17 cellular contexts compared by ENCODE assay signal in genomic region chr11:129911298-129911697, GRCh38. TPM values are rescaled to one million over a fixed set of nuclear protein-coding genes. Genes with fewer than 3 reads are reported as not detected.
DNase-seq lines count a peak whose midpoint lies in the region; ATAC-seq and TF ChIP-seq lines count a peak whose summit lies in the region.
"Had no signal": no experiment of that assay in that cellular context is flagged by ENCODE, and none has a peak within 500 bp of the region (broad histone marks: within the 10 kb centered on the region; RNA-seq: fewer than 3 reads in every experiment).

No MANE protein-coding gene starts in this region.

- H2BK12ac ChIP-seq in mesenchymal stem cell (ENCODE audit: low read length in 2 of 2), result no peak overlapping the region

- H3K4me1 ChIP-seq in Loucy (ENCODE audit: insufficient read depth, low read length, poor library complexity, severe bottlenecking) (peaks cover 8% of the 10 kb centered on the region), mesenchymal stem cell (ENCODE audit: control insufficient read depth, insufficient read depth, low read depth, low read length) (peaks cover 3% of the 10 kb centered on the region)
- H3K4me1 ChIP-seq: A549 had no signal

- no peaks in the 10 kb centered on the region for H4K20me1 ChIP-seq in Loucy (ENCODE audit: insufficient read depth, low read length, poor library complexity, severe bottlenecking)

- H3K27me3 ChIP-seq in Loucy (ENCODE audit: insufficient read depth, low read length, poor library complexity, severe bottlenecking), result no peaks in the 10 kb centered on the region
- H3K27me3 ChIP-seq in mesenchymal stem cell (ENCODE audit: control insufficient read depth in 1 of 2, insufficient read depth in 1 of 2, low read length in 2 of 2), result no peaks in the 10 kb centered on the region
- H3K27me3 ChIP-seq: neutrophil had no signal

- H3K4me3 Mint-ChIP-seq in activated CD4-positive, alpha-beta T cell treated with anti-CD3 and anti-CD28 coated beads for 36 hours, result no peak overlapping the region

- H3K4me3 ChIP-seq in Loucy (ENCODE audit: low read length, poor library complexity, severe bottlenecking) (no peak overlapping the region), mesenchymal stem cell (ENCODE audit: insufficient read depth in 1 of 2, low read depth in 1 of 2, low read length in 2 of 2) (no peak overlapping the region)
- H3K4me3 ChIP-seq: A549 had no signal

- H3K14ac ChIP-seq in mesenchymal stem cell (ENCODE audit: low read length in 2 of 2), result no peak overlapping the region

- WGBS in mesenchymal stem cell, result 37% methylated on average over 3 of the region's 3 CpGs

- no peaks in the 10 kb centered on the region for H3K79me2 ChIP-seq in Loucy (ENCODE audit: insufficient read depth, low read length)

- H3K4me2 ChIP-seq in Loucy (ENCODE audit: low read depth, low read length, poor library complexity, severe bottlenecking) (peak overlapping the region; percentile 41), mesenchymal stem cell (ENCODE audit: low read length, poor library complexity, severe bottlenecking) (no peak overlapping the region)
- H3K4me2 ChIP-seq: A549 had no signal

- no peaks in the 10 kb centered on the region for H3K27me3 Mint-ChIP-seq in activated CD4-positive, alpha-beta T cell treated with anti-CD3 and anti-CD28 coated beads for 36 hours

- H3K4ac ChIP-seq in mesenchymal stem cell (ENCODE audit: low read depth in 1 of 2, low read length in 2 of 2), result no peak overlapping the region

- H3K9me2 ChIP-seq in Loucy (replicated peaks; ENCODE audit: low read depth, low read length), result no peaks in the 10 kb centered on the region

- H3K9me3 Mint-ChIP-seq in activated CD4-positive, alpha-beta T cell treated with anti-CD3 and anti-CD28 coated beads for 36 hours (ENCODE audit: low read depth), result no peaks in the 10 kb centered on the region

- H2AFZ ChIP-seq in Loucy (ENCODE audit: low read length) (no peak overlapping the region; the same call in 1 of the 2 replicates), mesenchymal stem cell (ENCODE audit: low read depth, low read length) (no peak overlapping the region)

- no peak overlapping the region for H3K27ac ChIP-seq in mesenchymal stem cell (ENCODE audit: low read length, poor library complexity, severe bottlenecking)
- H3K27ac ChIP-seq: A549, neutrophil had no signal

- H3K18ac ChIP-seq in mesenchymal stem cell (ENCODE audit: low read depth in 1 of 2, low read length in 2 of 2), result no peak overlapping the region

- DNase-seq in activated CD4-positive, alpha-beta T cell treated with anti-CD3 and anti-CD28 coated beads for 36 hours, result no peak
- DNase-seq in activated CD4-positive, alpha-beta T cell treated with anti-CD3 and anti-CD28 coated beads, Interleukin-2, amount 50 U/mL, for 1 hour, result no peak
- DNase-seq in amniotic epithelial cell (ENCODE audit: low read depth) (peak; percentile 15), mesenchymal stem cell (peak; percentile 59)
- DNase-seq in activated CD4-positive, CD25-positive, alpha-beta regulatory T cell (lab: John Stamatoyannopoulos, UW), result no peak
- DNase-seq: activated CD4-positive, alpha-beta T cell treated with anti-CD3 and anti-CD28 coated beads for 4 hours; activated effector memory CD4-positive, alpha-beta T cell treated with Interleukin-2 at 50 U/mL for 16 hours; Caco-2; NCI-H1417; NCI-H510A; stimulated activated CD4-positive, alpha-beta T cell treated with anti-CD3 and anti-CD28 coated beads, Interleukin-4, amount 100 ng/mL, for 24 hours had no signal

- H3K36me3 ChIP-seq in Loucy (ENCODE audit: insufficient read depth, low read length) (peaks cover 23% of the 10 kb centered on the region; the same call in 1 of the 2 replicates), mesenchymal stem cell (ENCODE audit: control insufficient read depth in 1 of 2, insufficient read depth in 2 of 2, low read depth in 1 of 2, low read length in 2 of 2) (peaks cover 36 to 64% of the 10 kb centered on the region in 2 experiments)

- no peaks in the 10 kb centered on the region for H3K79me1 ChIP-seq in mesenchymal stem cell (replicated peaks; ENCODE audit: low read length, poor library complexity, severe bottlenecking)

- no peaks in the 10 kb centered on the region for H3F3A ChIP-seq in Loucy (ENCODE audit: low read depth)

- POLR2A ChIA-PET in activated CD4-positive, alpha-beta T cell treated with anti-CD3 and anti-CD28 coated beads for 36 hours (lab: Charles Lee), result no interaction called here

- no peak overlapping the region for H2AK5ac ChIP-seq in mesenchymal stem cell (ENCODE audit: low read length, severe bottlenecking)

- H3K9me3 ChIP-seq in Loucy (ENCODE audit: insufficient read depth, low read depth, low read length) (no peaks in the 10 kb centered on the region), mesenchymal stem cell (ENCODE audit: control insufficient read depth, low read length) (no peaks in the 10 kb centered on the region)
- H3K9me3 ChIP-seq: A549, Caco-2, neutrophil had no signal

- intact Hi-C loops in activated CD4-positive, alpha-beta T cell treated with anti-CD3 and anti-CD28 coated beads for 36 hours (cut with DNase I, micrococcal nuclease), result no loop called here

- H4K8ac ChIP-seq in mesenchymal stem cell (ENCODE audit: low read length), result peak overlapping the region; percentile 77

- H3K4me1 Mint-ChIP-seq in activated CD4-positive, alpha-beta T cell treated with anti-CD3 and anti-CD28 coated beads for 36 hours, result peaks cover 5% of the 10 kb centered on the region

- H2BK15ac ChIP-seq in mesenchymal stem cell (ENCODE audit: low read depth, poor library complexity, severe bottlenecking), result no peak overlapping the region

- H4K91ac ChIP-seq in mesenchymal stem cell (ENCODE audit: low read length), result no peak overlapping the region

- ATAC-seq in activated CD4-positive, alpha-beta T cell treated with anti-CD3 and anti-CD28 coated beads for 36 hours, result peak; percentile 30
- ATAC-seq in GM18870 (IDR thresholded peaks at IDR 0.05; ENCODE audit: unreplicated experiment) (no peak), GM21367 (IDR thresholded peaks at IDR 0.05; ENCODE audit: unreplicated experiment) (no peak)
- ATAC-seq: A549, sciatic nerve had no signal

- no peak overlapping the region for H2BK120ac ChIP-seq in mesenchymal stem cell (ENCODE audit: low read depth, low read length)

- CTCF ChIA-PET in activated CD4-positive, alpha-beta T cell treated with anti-CD3 and anti-CD28 coated beads for 36 hours (lab: Charles Lee), result interaction anchor here (1.8 kb wide), 1 partner anchor 221 kb away, joined by 3 read pairs; no protein-coding TSS in a partner anchor

- H2BK5ac ChIP-seq in mesenchymal stem cell (ENCODE audit: low read depth, low read length, poor library complexity, severe bottlenecking), result no peak overlapping the region

- peak overlapping the region; percentile 75 for H3K27ac Mint-ChIP-seq in activated CD4-positive, alpha-beta T cell treated with anti-CD3 and anti-CD28 coated beads for 36 hours

- H3K36me3 Mint-ChIP-seq in activated CD4-positive, alpha-beta T cell treated with anti-CD3 and anti-CD28 coated beads for 36 hours (ENCODE audit: low read depth), result peaks cover 22% of the 10 kb centered on the region

- TF ChIP-seq CTCF in Loucy (conservative IDR thresholded peaks at IDR 0.05; ENCODE audit: low read length), result no peak

- H3K23ac ChIP-seq in mesenchymal stem cell (ENCODE audit: low read length in 2 of 2), result no peak overlapping the region

- H3K9ac ChIP-seq in Loucy (ENCODE audit: low read depth, low read length, poor library complexity, severe bottlenecking) (peak overlapping the region; percentile 23), mesenchymal stem cell (ENCODE audit: low read length) (no peak overlapping the region)

RNA-seq across cellular contexts. Expression of gene NFRKB, which starts 15.9 kb away (rescaled TPM):
- total RNA-seq in activated CD4-positive, alpha-beta T cell treated with anti-CD3 and anti-CD28 coated beads for 36 hours, result 10 to 100 TPM; 27.3 to 31.0 TPM
- polyA plus RNA-seq in mesenchymal stem cell (2013, experiment 1 of 2), result 8.0 TPM
- 6.7 TPM for polyA plus RNA-seq in mesenchymal stem cell (2013, experiment 2 of 2)

Comparison
In these comparisons a context has a peak if more than half of its experiments do, and no peak if none do; other contexts are left out.
1. DNase-seq: peak in amniotic epithelial cell (single experiment) and mesenchymal stem cell (single experiment); none in activated CD4-positive, alpha-beta T cell treated with anti-CD3 and anti-CD28 coated beads for 36 hours (single experiment), activated CD4-positive, alpha-beta T cell treated with anti-CD3 and anti-CD28 coated beads, Interleukin-2, amount 50 U/mL, for 1 hour (single experiment) and activated CD4-positive, CD25-positive, alpha-beta regulatory T cell (0 of 4).